In the genomic region with DNA sequence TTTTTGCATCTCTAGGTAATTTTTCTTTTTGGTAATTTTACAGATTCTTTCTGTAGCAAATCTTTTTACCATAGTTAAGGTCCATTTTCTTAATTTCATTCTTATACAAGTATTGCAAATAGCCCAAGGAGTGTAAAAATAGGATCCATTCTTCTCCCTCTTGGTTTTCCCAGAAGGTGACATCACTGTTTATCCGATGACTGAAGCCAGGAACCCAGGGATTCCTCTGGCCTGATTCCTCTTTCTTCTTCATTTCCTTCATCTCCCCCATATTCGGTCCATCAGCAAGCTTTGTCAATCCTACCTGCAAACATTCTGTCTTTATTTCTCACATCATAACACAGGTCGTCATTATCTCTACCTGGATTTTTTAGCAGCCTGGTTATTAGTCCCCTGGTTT, we compare ENCODE assay signal across 11 cellular contexts. TPM values are rescaled to one million over a fixed set of nuclear protein-coding genes. Genes with fewer than 3 reads are reported as not detected.
DNase-seq lines count a peak whose midpoint lies in the region; TF ChIP-seq lines count a peak whose summit lies in the region.
"Had no signal": no experiment of that assay in that cellular context is flagged by ENCODE, and none has a peak within 500 bp of the region (broad histone marks: within the 10 kb centered on the region; RNA-seq: fewer than 3 reads in every experiment).

No MANE protein-coding gene starts in this region.

- TF ChIP-seq POLR2A in sigmoid colon (IDR thresholded peaks at IDR 0.05) = no peak

- H3K9me3 ChIP-seq in sigmoid colon = no peaks in the 10 kb centered on the region

- no peak for DNase-seq in T-helper 1 cell
- peak; percentile 16 for DNase-seq in NCI-H226
- peak; percentile 11 for DNase-seq in fibroblast of gingiva (ENCODE audit: low read depth)
- DNase-seq in sigmoid colon = no peak
- no peak for DNase-seq in NCI-H524 (lab: John Stamatoyannopoulos, UW)
- DNase-seq in iPS-NIHi11 (ENCODE audit: low spot score) = no peak
- DNase-seq in NCI-H82 (lab: John Stamatoyannopoulos, UW) = no peak
- DNase-seq: effector memory CD4-positive, alpha-beta T cell; NCI-H2081; stimulated activated CD4-positive, alpha-beta T cell treated with anti-CD3 and anti-CD28 coated beads, Interleukin-15, amount 100 ng/mL, for 24 hours had no signal

- peak overlapping the region; percentile 5 for H3K4me3 Mint-ChIP-seq in T-helper 1 cell treated with Interleukin-12 subunit alpha and Interleukin-12 subunit beta and Interleukin-4 antibody, amounts not matched to agents 30 μg/mL and 1 μg/mL, for 36 hours

- H3K36me3 Mint-ChIP-seq in T-helper 1 cell treated with Interleukin-12 subunit alpha and Interleukin-12 subunit beta and Interleukin-4 antibody, amounts not matched to agents 30 μg/mL and 1 μg/mL, for 36 hours (ENCODE audit: low read depth) = peaks cover 54% of the 10 kb centered on the region

- H3K27ac Mint-ChIP-seq in T-helper 1 cell treated with Interleukin-12 subunit alpha and Interleukin-12 subunit beta and Interleukin-4 antibody, amounts not matched to agents 30 μg/mL and 1 μg/mL, for 36 hours = peak overlapping the region; percentile 1

- H3K27me3 ChIP-seq in sigmoid colon = no peaks in the 10 kb centered on the region

- WGBS in sigmoid colon, 2 donors = 70 to 74% methylated on average over 3 of the region's 3 CpGs

- peaks cover 0 to 38% (median 0%) of the 10 kb centered on the region in 4 donors for H3K36me3 ChIP-seq in sigmoid colon

- no peaks in the 10 kb centered on the region for H3K9me3 Mint-ChIP-seq in T-helper 1 cell treated with Interleukin-12 subunit alpha and Interleukin-12 subunit beta and Interleukin-4 antibody, amounts not matched to agents 30 μg/mL and 1 μg/mL, for 36 hours

- peak overlapping the region in 1 of 4 donors; percentile 83 for H3K4me3 ChIP-seq in sigmoid colon

- H3K4me1 ChIP-seq in sigmoid colon = peaks cover 0 to 58% (median 51%) of the 10 kb centered on the region in 4 donors

- peak overlapping the region; percentile 59 to 100 (median 86) for H3K27ac ChIP-seq in sigmoid colon

- no peak for TF ChIP-seq EP300 in sigmoid colon (IDR thresholded peaks at IDR 0.05)

- H3K4me1 Mint-ChIP-seq in T-helper 1 cell treated with Interleukin-12 subunit alpha and Interleukin-12 subunit beta and Interleukin-4 antibody, amounts not matched to agents 30 μg/mL and 1 μg/mL, for 36 hours (ENCODE audit: low read depth) = peaks cover 53% of the 10 kb centered on the region

- no peaks in the 10 kb centered on the region for H3K27me3 Mint-ChIP-seq in T-helper 1 cell treated with Interleukin-12 subunit alpha and Interleukin-12 subunit beta and Interleukin-4 antibody, amounts not matched to agents 30 μg/mL and 1 μg/mL, for 36 hours (ENCODE audit: low read depth)

- intact Hi-C loops in sigmoid colon (cut with DNase I) = loop anchor here (10.0 kb wide), 1 partner anchor 190 kb away; no protein-coding TSS in a partner anchor

- no peak for TF ChIP-seq CTCF in sigmoid colon (IDR thresholded peaks at IDR 0.05)

RNA-seq across cellular contexts. Expression of a gene that starts 5.3 kb away (rescaled TPM):
- total RNA-seq in sigmoid colon = 100 to 1,000 TPM in 1 of 4 donors, 10 to 100 TPM in 3; 48.7 to 105 (median 69.0) TPM
- polyA plus RNA-seq in sigmoid colon = 10 to 100 TPM; 14.4 to 23.7 (median 15.3) TPM

Comparison
In these comparisons a context has a peak if more than half of its experiments do, and no peak if none do; other contexts are left out.
1. DNase-seq: peak in NCI-H226 (single experiment) and fibroblast of gingiva (single experiment); none in T-helper 1 cell (0 of 5), sigmoid colon (single experiment), NCI-H524 (0 of 2), iPS-NIHi11 (single experiment) and NCI-H82 (single experiment).